In the genomic region with DNA sequence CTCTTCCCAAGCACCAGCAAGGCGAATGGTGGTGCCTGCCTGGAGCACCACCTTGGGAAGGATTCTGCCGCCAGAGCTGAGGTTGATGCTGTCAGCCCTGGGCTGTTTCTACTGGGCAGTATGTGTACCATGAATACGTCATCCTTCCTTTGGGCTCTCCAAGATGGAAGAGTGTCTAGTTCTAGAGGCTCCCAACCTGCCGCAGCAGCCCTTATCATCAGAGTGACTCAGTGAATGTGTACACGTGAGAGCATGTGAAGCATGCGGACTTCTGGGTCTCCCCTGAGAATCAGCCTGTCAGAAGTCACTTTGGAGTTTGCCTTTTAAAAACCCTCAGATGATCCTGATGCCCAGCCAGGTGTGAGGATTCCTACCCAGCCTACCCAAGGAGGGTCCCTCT, we compare ENCODE assay signal across 18 cellular contexts. TPM values are rescaled to one million over a fixed set of nuclear protein-coding genes. Genes with fewer than 3 reads are reported as not detected.
DNase-seq lines count a peak whose midpoint lies in the region; ATAC-seq and TF ChIP-seq lines count a peak whose summit lies in the region.
"Had no signal": no experiment of that assay in that cellular context is flagged by ENCODE, and none has a peak within 500 bp of the region (broad histone marks: within the 10 kb centered on the region; RNA-seq: fewer than 3 reads in every experiment).

No MANE protein-coding gene starts in this region.

- H3K36me3 ChIP-seq in hepatocyte (replicated peaks; ENCODE audit: insufficient read depth, low read depth) (no peaks in the 10 kb centered on the region), stomach (no peaks in the 10 kb centered on the region)
- H3K36me3 ChIP-seq: BE2C had no signal

- H3K4me2 ChIP-seq in hepatocyte: no peak overlapping the region
- H3K4me2 ChIP-seq: A549 had no signal

- H3K9me2 ChIP-seq in hepatocyte (replicated peaks; ENCODE audit: insufficient read depth): no peaks in the 10 kb centered on the region

- no peak overlapping the region for H3K4me3 ChIP-seq in hepatocyte
- H3K4me3 ChIP-seq in stomach: no peak overlapping the region
- H3K4me3 ChIP-seq: A549, GM23248 had no signal

- H3K27ac ChIP-seq in hepatocyte: no peak overlapping the region
- H3K27ac ChIP-seq in stomach: no peak overlapping the region
- H3K27ac ChIP-seq: A549, C4-2B, GM23248, HL-60 had no signal

- no peaks in the 10 kb centered on the region for H3K79me2 ChIP-seq in hepatocyte

- H3K27me3 ChIP-seq in hepatocyte (no peaks in the 10 kb centered on the region), stomach (peaks cover 0 to 26% (median 0%) of the 10 kb centered on the region in 3 donors)
- H3K27me3 ChIP-seq: BE2C had no signal

- H3K4me1 ChIP-seq in hepatocyte (ENCODE audit: insufficient read depth): no peaks in the 10 kb centered on the region
- peaks cover 0 to 8% (median 3%) of the 10 kb centered on the region in 4 donors for H3K4me1 ChIP-seq in stomach
- H3K4me1 ChIP-seq: A549, BE2C had no signal

- H3K9me3 ChIP-seq in hepatocyte (ENCODE audit: low read depth): no peaks in the 10 kb centered on the region
- H3K9me3 ChIP-seq in stomach: no peaks in the 10 kb centered on the region
- H3K9me3 ChIP-seq: A549, BE2C had no signal

- H4K20me1 ChIP-seq in hepatocyte (ENCODE audit: insufficient read depth, poor library complexity, severe bottlenecking): no peaks in the 10 kb centered on the region

- no peak for TF ChIP-seq EP300 in stomach (IDR thresholded peaks at IDR 0.05)

- 61% methylated on average over 6 of the region's 6 CpGs for WGBS in hepatocyte (ENCODE audit: low lambda C conversion rate, missing lambda C conversion rate)
- WGBS in stomach, 5 donors: 64 to 83% (median 76%) methylated on average over 6 of the region's 6 CpGs

- TF ChIP-seq CTCF in hepatocyte (IDR thresholded peaks at IDR 0.05; ENCODE audit: poor library complexity): no peak
- no peak for TF ChIP-seq CTCF in stomach (IDR thresholded peaks at IDR 0.05)
- TF ChIP-seq CTCF in GM10266 (IDR thresholded peaks at IDR 0.05; ENCODE audit: control insufficient read depth, insufficient read depth, low read depth, missing control alignments): no peak

- no peak for TF ChIP-seq POLR2A in stomach (IDR thresholded peaks at IDR 0.05)

- H2AFZ ChIP-seq in hepatocyte: no peak overlapping the region
- H2AFZ ChIP-seq: GM23248 had no signal

- intact Hi-C loops in stomach (cut with DNase I; ENCODE audit: low total_unique reads) (no loop called here), sciatic nerve (cut with DNase I) (no loop called here)

- no peak for ATAC-seq in sciatic nerve
- ATAC-seq: A549 had no signal

- DNase-seq in HT1080 (ENCODE audit: low read depth) (peak; percentile 58), amniotic epithelial cell (ENCODE audit: low read depth) (peak; percentile 36), hepatocyte (ENCODE audit: low spot score) (peak; percentile 61), stomach (peak; percentile 29), sciatic nerve (ENCODE audit: low spot score) (no peak), GM10266 (ENCODE audit: extremely low spot score) (no peak)
- no peak for DNase-seq in activated CD4-positive, alpha-beta T cell treated with anti-CD3 and anti-CD28 coated beads for 1 hour
- DNase-seq: BE2C; CD4-positive, alpha-beta memory T cell; DMS79 treated with DMSO at 0.1 percent for 48 hours; GDM1; GM23248; H7 had no signal

RNA-seq across cellular contexts. Expression of gene PLA2G4D, which starts 20.9 kb away (rescaled TPM):
- total RNA-seq in HT1080 (2014; rRNA removed; shearing (Covaris generic)): not detected in 2 replicates
- polyA plus RNA-seq in HT1080 (2015; cell fraction: cytosol; rRNA removed): not detected in 2 replicates
- polyA plus RNA-seq in HT1080 (2015; cell fraction: nucleus; rRNA removed): not detected in 2 replicates
- total RNA-seq in hepatocyte (0.04 and 0.17 TPM in 2 replicates), stomach (1 to 10 TPM in 2 of 5 donors, not detected in 3; 1.2 to 2.9 TPM), sciatic nerve (not detected)
- polyA plus RNA-seq in hepatocyte (0.21 TPM in 1 of 2 replicates, not detected in the other), stomach (1 to 10 TPM in 1 of 3 donors, under 1 TPM in 1, not detected in 1; 0.18 to 3.2 TPM)
- total RNA-seq: CD4-positive, alpha-beta memory T cell; GM23248 had no signal
- polyA plus RNA-seq: A549; AG04450; CD4-positive, alpha-beta memory T cell; GM23248; IgD-negative memory B cell had no signal

RNA-seq across cellular contexts. Expression of gene PLA2G4E, which starts 52.6 kb away (rescaled TPM):
- total RNA-seq in HT1080 (2014; rRNA removed; shearing (Covaris generic)): 0.07 TPM in 1 of 2 replicates, not detected in the other
- not detected in 2 replicates for polyA plus RNA-seq in HT1080 (2015; cell fraction: cytosol; rRNA removed)
- not detected in 2 replicates for polyA plus RNA-seq in HT1080 (2015; cell fraction: nucleus; rRNA removed)
- 0.07 and 0.20 TPM in 2 replicates for total RNA-seq in hepatocyte
- 0.54 TPM in 1 of 2 replicates, not detected in the other for polyA plus RNA-seq in hepatocyte
- not detected for total RNA-seq in stomach
- polyA plus RNA-seq in stomach: under 1 TPM in 1 of 3 donors, not detected in 2; 0.78 TPM
- total RNA-seq in sciatic nerve: not detected
- total RNA-seq: CD4-positive, alpha-beta memory T cell; GM23248; H7 had no signal
- polyA plus RNA-seq: AG04450; CD4-positive, alpha-beta memory T cell; GM23248; IgD-negative memory B cell had no signal

Comparison
In these comparisons a context has a peak if more than half of its experiments do, and no peak if none do; other contexts are left out.
1. DNase-seq: peak in HT1080 (single experiment), amniotic epithelial cell (single experiment), hepatocyte (single experiment) and stomach (single experiment); none in activated CD4-positive, alpha-beta T cell treated with anti-CD3 and anti-CD28 coated beads for 1 hour (single experiment), sciatic nerve (single experiment) and GM10266 (single experiment).